ENCODE assay signal across 2 cellular contexts in the genomic region with DNA sequence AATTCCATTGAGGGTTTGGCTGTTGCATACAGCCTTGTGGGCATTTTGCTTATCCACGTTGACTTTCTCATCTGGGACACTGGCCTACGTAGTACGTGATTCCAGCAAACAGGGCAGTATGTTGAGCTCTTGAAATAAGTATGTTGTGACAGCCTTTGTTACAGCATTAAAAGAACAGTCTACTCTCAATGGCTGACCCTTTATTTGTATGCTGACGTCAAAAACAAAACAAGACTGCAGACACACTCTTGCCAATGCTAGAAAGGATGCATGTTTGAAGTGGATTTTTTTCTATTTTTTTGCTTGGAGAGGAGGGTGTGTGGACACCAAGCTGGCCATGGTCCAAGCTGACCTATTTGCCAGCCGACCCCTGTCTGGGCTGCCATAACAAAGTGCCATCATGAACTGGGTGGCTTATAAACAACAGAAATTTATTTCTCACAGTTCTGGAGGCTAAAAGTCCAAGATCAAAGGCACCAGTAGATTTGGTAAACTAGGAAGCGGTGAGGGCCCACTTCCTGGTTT.
TF ChIP-seq lines count a peak whose summit lies in the region.

No MANE protein-coding gene starts in this region.

TF ChIP-seq in GM23338, 12 proteins besides CTCF, POLR2A, EP300 and RAD21 (continues in another document):
- TF ChIP-seq, protein P1, sequence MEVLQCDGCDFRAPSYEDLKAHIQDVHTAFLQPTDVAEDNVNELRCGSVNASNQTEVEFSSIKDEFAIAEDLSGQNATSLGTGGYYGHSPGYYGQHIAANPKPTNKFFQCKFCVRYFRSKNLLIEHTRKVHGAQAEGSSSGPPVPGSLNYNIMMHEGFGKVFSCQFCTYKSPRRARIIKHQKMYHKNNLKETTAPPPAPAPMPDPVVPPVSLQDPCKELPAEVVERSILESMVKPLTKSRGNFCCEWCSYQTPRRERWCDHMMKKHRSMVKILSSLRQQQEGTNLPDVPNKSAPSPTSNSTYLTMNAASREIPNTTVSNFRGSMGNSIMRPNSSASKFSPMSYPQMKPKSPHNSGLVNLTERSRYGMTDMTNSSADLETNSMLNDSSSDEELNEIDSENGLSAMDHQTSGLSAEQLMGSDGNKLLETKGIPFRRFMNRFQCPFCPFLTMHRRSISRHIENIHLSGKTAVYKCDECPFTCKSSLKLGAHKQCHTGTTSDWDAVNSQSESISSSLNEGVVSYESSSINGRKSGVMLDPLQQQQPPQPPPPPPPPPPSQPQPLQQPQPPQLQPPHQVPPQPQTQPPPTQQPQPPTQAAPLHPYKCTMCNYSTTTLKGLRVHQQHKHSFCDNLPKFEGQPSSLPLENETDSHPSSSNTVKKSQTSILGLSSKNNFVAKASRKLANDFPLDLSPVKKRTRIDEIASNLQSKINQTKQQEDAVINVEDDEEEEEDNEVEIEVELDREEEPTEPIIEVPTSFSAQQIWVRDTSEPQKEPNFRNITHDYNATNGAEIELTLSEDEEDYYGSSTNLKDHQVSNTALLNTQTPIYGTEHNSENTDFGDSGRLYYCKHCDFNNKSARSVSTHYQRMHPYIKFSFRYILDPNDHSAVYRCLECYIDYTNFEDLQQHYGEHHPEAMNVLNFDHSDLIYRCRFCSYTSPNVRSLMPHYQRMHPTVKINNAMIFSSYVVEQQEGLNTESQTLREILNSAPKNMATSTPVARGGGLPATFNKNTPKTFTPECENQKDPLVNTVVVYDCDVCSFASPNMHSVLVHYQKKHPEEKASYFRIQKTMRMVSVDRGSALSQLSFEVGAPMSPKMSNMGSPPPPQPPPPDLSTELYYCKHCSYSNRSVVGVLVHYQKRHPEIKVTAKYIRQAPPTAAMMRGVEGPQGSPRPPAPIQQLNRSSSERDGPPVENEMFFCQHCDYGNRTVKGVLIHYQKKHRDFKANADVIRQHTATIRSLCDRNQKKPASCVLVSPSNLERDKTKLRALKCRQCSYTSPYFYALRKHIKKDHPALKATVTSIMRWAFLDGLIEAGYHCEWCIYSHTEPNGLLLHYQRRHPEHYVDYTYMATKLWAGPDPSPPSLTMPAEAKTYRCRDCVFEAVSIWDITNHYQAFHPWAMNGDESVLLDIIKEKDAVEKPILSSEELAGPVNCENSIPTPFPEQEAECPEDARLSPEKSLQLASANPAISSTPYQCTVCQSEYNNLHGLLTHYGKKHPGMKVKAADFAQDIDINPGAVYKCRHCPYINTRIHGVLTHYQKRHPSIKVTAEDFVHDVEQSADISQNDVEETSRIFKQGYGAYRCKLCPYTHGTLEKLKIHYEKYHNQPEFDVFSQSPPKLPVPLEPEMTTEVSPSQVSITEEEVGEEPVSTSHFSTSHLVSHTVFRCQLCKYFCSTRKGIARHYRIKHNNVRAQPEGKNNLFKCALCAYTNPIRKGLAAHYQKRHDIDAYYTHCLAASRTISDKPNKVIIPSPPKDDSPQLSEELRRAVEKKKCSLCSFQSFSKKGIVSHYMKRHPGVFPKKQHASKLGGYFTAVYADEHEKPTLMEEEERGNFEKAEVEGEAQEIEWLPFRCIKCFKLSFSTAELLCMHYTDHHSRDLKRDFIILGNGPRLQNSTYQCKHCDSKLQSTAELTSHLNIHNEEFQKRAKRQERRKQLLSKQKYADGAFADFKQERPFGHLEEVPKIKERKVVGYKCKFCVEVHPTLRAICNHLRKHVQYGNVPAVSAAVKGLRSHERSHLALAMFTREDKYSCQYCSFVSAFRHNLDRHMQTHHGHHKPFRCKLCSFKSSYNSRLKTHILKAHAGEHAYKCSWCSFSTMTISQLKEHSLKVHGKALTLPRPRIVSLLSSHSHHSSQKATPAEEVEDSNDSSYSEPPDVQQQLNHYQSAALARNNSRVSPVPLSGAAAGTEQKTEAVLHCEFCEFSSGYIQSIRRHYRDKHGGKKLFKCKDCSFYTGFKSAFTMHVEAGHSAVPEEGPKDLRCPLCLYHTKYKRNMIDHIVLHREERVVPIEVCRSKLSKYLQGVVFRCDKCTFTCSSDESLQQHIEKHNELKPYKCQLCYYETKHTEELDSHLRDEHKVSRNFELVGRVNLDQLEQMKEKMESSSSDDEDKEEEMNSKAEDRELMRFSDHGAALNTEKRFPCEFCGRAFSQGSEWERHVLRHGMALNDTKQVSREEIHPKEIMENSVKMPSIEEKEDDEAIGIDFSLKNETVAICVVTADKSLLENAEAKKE (CRISPR knock-in tag; IDR thresholded peaks at IDR 0.05), result no peak
- TF ChIP-seq EZH2 (IDR thresholded peaks at IDR 0.05; ENCODE audit: low read depth, unreplicated experiment) (no peak), JUNB (IDR thresholded peaks at IDR 0.05; ENCODE audit: unreplicated experiment) (no peak), STAT1 (IDR thresholded peaks at IDR 0.05; ENCODE audit: unreplicated experiment) (no peak), ZNF331 (CRISPR knock-in tag; IDR thresholded peaks at IDR 0.05; ENCODE audit: low read depth) (no peak), POLR2AphosphoS5 (IDR thresholded peaks at IDR 0.05; ENCODE audit: low read depth) (no peak), NANOG (IDR thresholded peaks at IDR 0.05; ENCODE audit: borderline replicate concordance) (no peak), EZH2phosphoT487 (IDR thresholded peaks at IDR 0.05; ENCODE audit: unreplicated experiment) (no peak), ZNF114 (CRISPR knock-in tag; IDR thresholded peaks at IDR 0.05) (no peak), CREB1 (CRISPR knock-in tag; IDR thresholded peaks at IDR 0.05; ENCODE audit: low read depth) (no peak)
- TF ChIP-seq, protein P2, sequence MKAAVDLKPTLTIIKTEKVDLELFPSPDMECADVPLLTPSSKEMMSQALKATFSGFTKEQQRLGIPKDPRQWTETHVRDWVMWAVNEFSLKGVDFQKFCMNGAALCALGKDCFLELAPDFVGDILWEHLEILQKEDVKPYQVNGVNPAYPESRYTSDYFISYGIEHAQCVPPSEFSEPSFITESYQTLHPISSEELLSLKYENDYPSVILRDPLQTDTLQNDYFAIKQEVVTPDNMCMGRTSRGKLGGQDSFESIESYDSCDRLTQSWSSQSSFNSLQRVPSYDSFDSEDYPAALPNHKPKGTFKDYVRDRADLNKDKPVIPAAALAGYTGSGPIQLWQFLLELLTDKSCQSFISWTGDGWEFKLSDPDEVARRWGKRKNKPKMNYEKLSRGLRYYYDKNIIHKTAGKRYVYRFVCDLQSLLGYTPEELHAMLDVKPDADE (IDR thresholded peaks at IDR 0.05), result no peak

TF ChIP-seq in SK-N-SH, 30 proteins besides CTCF, POLR2A, EP300 and RAD21 (continued from another document):
- no peak for TF ChIP-seq RCOR1 (IDR thresholded peaks at IDR 0.05; ENCODE audit: low read length)
